ENCODE assay signal across 8 cellular contexts in the genomic region with DNA sequence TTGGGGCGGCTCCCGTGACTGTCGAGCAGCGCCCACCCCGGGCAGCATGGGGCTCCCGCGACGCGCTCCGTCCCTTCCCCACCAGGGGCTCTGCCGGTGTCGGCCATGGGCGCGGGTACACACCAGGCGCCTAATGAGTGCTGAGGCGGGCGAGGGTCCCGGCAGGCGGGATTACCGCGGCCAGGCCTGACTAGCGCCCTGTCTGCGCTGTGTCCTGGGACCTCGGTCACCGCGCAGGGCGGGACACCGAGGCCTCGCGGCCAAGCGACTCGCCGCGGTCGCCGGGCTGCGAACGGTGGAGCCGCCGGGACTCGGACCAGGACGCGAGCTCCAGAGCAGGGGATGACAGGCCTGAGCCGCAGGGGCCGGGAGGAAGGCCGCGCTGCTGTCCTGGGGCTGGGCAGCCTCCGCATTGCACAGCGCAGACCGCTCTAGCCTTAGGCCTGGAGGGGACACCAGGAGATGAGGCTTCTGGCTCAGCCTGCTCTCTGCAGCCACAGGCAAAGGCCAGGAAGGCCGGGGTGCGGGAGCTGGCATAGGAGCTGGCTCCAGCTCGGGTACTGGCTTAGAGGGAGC. TPM values are rescaled to one million over a fixed set of nuclear protein-coding genes. Genes with fewer than 3 reads are reported as not detected.
DNase-seq lines count a peak whose midpoint lies in the region; ATAC-seq lines count a peak whose summit lies in the region.

No MANE protein-coding gene starts in this region.

- WGBS in iPS DF 6.9 (ENCODE audit: insufficient coverage, insufficient read length), result no CpG with 5 or more reads among the region's 53 CpGs

- H3K36me3 ChIP-seq in CD4-positive, alpha-beta memory T cell (ENCODE audit: insufficient read depth, low read length), result peaks cover 28% of the 10 kb centered on the region
- H3K36me3 ChIP-seq in adipocyte (ENCODE audit: control insufficient read depth, insufficient read depth, low read length, severe bottlenecking), result peaks cover 33% of the 10 kb centered on the region
- peaks cover 18% of the 10 kb centered on the region for H3K36me3 ChIP-seq in iPS DF 6.9 (ENCODE audit: control insufficient read depth, insufficient read depth, low read length)

- H3K27me3 ChIP-seq in CD4-positive, alpha-beta memory T cell (ENCODE audit: insufficient read depth, low read length), result no peaks in the 10 kb centered on the region
- H3K27me3 ChIP-seq in adipocyte (replicated peaks; ENCODE audit: control insufficient read depth, insufficient read depth, low read length), result no peaks in the 10 kb centered on the region
- no peaks in the 10 kb centered on the region for H3K27me3 ChIP-seq in iPS DF 6.9 (ENCODE audit: control insufficient read depth, insufficient read depth, low read length)

- H3K4me1 ChIP-seq in CD4-positive, alpha-beta memory T cell (ENCODE audit: insufficient read depth, low read length), result peaks cover 30% of the 10 kb centered on the region
- H3K4me1 ChIP-seq in adipocyte (ENCODE audit: control insufficient read depth, insufficient read depth, low read length), result peaks cover 27% of the 10 kb centered on the region
- no peaks in the 10 kb centered on the region for H3K4me1 ChIP-seq in iPS DF 6.9 (ENCODE audit: control insufficient read depth, insufficient read depth, low read length)

- POLR2A ChIA-PET in CD4-positive, alpha-beta memory T cell (lab: Charles Lee; ENCODE audit: partially characterized antibody), result interaction anchor here (0.6 to 3.4 kb wide), 27 partner anchors 8 to 512 kb away, joined by 3 to 25 read pairs (median 4); a partner anchor contains a TSS

- peak overlapping the region; percentile 72 for H3K27ac ChIP-seq in CD4-positive, alpha-beta memory T cell (ENCODE audit: low read depth, low read length)
- H3K27ac ChIP-seq in iPS DF 6.9 (ENCODE audit: low read length), result no peak overlapping the region

- peaks cover 18 to 33% of the 10 kb centered on the region in 2 donors for H3K36me3 Mint-ChIP-seq in CD4-positive, alpha-beta memory T cell

- ATAC-seq in GM19397 (IDR thresholded peaks at IDR 0.05; ENCODE audit: unreplicated experiment), result peak; percentile 30
- ATAC-seq in HG03565 (IDR thresholded peaks at IDR 0.05; ENCODE audit: unreplicated experiment), result peak; percentile 12

- H3K9me3 Mint-ChIP-seq in CD4-positive, alpha-beta memory T cell, result peaks cover 0 to 7% (median 0%) of the 10 kb centered on the region in 8 donors

- peaks cover 0 to 4% of the 10 kb centered on the region in 2 donors for H3K27me3 Mint-ChIP-seq in CD4-positive, alpha-beta memory T cell

- peak overlapping the region in 1 of 7 donors; percentile 80 for H3K27ac Mint-ChIP-seq in CD4-positive, alpha-beta memory T cell

- peak in 1 of 5 donors; percentile 32 for DNase-seq in CD4-positive, alpha-beta memory T cell
- DNase-seq in adipocyte (ENCODE audit: low read depth) (peak; percentile 66), iPS DF 6.9 (ENCODE audit: low read depth, low spot score) (no peak), skeletal muscle cell (ENCODE audit: low read depth) (no peak), inferior parietal cortex (ENCODE audit: extremely low spot score) (no peak), NCI-H1436 treated with DMSO at 0.1 percent for 48 hours (lab: John Stamatoyannopoulos, UW) (no peak)

- peak overlapping the region in 7 of 8 donors; percentile 13 to 73 (median 54) for H3K4me3 Mint-ChIP-seq in CD4-positive, alpha-beta memory T cell

- CTCF ChIA-PET in CD4-positive, alpha-beta memory T cell (lab: Charles Lee; ENCODE audit: partially characterized antibody), result interaction anchor here (1.1 to 2.0 kb wide), 6 partner anchors 28 to 244 kb away, joined by 3 to 5 read pairs (median 3); a partner anchor contains a TSS

- peak overlapping the region in 1 of 2 donors; percentile 88 for H3K4me3 ChIP-seq in CD4-positive, alpha-beta memory T cell (ENCODE audit: low read length in 2 of 2)
- peak overlapping the region; percentile 85 for H3K4me3 ChIP-seq in adipocyte (ENCODE audit: low read length)
- H3K4me3 ChIP-seq in iPS DF 6.9 (ENCODE audit: low read length), result peak overlapping the region; percentile 77
- H3K4me3 ChIP-seq in skeletal muscle cell (ENCODE audit: low read depth, low read length), result peak overlapping the region; percentile 99

- intact Hi-C loops in CD4-positive, alpha-beta memory T cell (cut with micrococcal nuclease), result loop anchor here (1.0 to 5.0 kb wide), 3 partner anchors 41 to 494 kb away; a partner anchor contains a TSS

- no peaks in the 10 kb centered on the region for H3K9me3 ChIP-seq in CD4-positive, alpha-beta memory T cell (ENCODE audit: control insufficient read depth in 1 of 2, low read length in 2 of 2)
- no peaks in the 10 kb centered on the region for H3K9me3 ChIP-seq in adipocyte (ENCODE audit: control insufficient read depth, low read length)
- no peaks in the 10 kb centered on the region for H3K9me3 ChIP-seq in iPS DF 6.9 (ENCODE audit: control insufficient read depth, insufficient read depth, low read length)

- H3K4me1 Mint-ChIP-seq in CD4-positive, alpha-beta memory T cell, result peaks cover 7 to 42% (median 21%) of the 10 kb centered on the region in 4 donors

- peak overlapping the region; percentile 88 for H3K9ac ChIP-seq in adipocyte (ENCODE audit: low read length)

RNA-seq across cellular contexts. Expression of a gene that starts 14.1 kb away (rescaled TPM):
- total RNA-seq in CD4-positive, alpha-beta memory T cell, result 1 to 10 TPM in 1 of 2 experiments, under 1 TPM in 1; 0.90 to 1.3 TPM
- polyA plus RNA-seq in CD4-positive, alpha-beta memory T cell, result under 1 TPM; 0.22 to 0.50 TPM

RNA-seq across cellular contexts. Expression of a gene that starts 16.3 kb away (rescaled TPM):
- total RNA-seq in CD4-positive, alpha-beta memory T cell, result not detected
- polyA plus RNA-seq in CD4-positive, alpha-beta memory T cell, result not detected

RNA-seq across cellular contexts. Expression of a gene that starts 19.7 kb away (rescaled TPM):
- not detected for total RNA-seq in CD4-positive, alpha-beta memory T cell
- polyA plus RNA-seq in CD4-positive, alpha-beta memory T cell, result not detected

RNA-seq across cellular contexts. Expression of a gene that starts 29.4 kb away (rescaled TPM):
- not detected for total RNA-seq in CD4-positive, alpha-beta memory T cell
- under 1 TPM in 1 of 2 donors, not detected in 1; 0.62 TPM for polyA plus RNA-seq in CD4-positive, alpha-beta memory T cell

RNA-seq across cellular contexts. Expression of a gene that starts 35.7 kb away (rescaled TPM):
- not detected for total RNA-seq in CD4-positive, alpha-beta memory T cell
- not detected for polyA plus RNA-seq in CD4-positive, alpha-beta memory T cell
